Comparison of ENCODE assay signal across 16 cellular contexts in the genomic region with DNA sequence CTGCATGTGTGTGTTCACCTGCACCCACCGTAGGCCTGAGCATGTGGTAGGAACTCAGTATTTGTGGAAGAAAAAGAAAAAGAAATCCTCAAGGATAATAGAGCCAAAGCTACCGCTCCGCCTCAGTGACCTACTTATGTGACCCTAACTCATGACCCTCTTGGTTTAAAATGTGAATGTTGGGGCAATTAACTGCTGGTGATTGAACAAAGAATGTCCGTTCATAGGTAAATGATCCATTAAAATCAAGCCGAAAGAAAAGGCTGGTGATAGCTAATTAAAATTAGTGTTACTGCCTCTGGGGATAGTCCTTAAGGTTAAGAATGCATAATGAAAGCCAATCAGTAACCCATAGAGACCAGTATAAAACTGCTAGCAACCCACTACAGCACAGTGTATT.
"Had no signal": no experiment of that assay in that cellular context is flagged by ENCODE, and none has a peak within 500 bp of the region (broad histone marks: within the 10 kb centered on the region; RNA-seq: fewer than 3 reads in every experiment).

No MANE protein-coding gene starts in this region.

- H3K27me3 ChIP-seq: colonic mucosa, esophagus muscularis mucosa, neural progenitor cell, ovary, tibial artery had no signal

- H3K4me1 ChIP-seq: colonic mucosa had no signal

- H2AFZ ChIP-seq: neural progenitor cell had no signal

- H3K9me3 ChIP-seq: colonic mucosa, esophagus muscularis mucosa, lower lobe of right lung, ovary, tibial artery had no signal

- H3K27ac Mint-ChIP-seq: activated CD4-positive, alpha-beta memory T cell treated with anti-CD3 and anti-CD28 coated beads for 36 hours; activated T-helper 1 cell treated with anti-CD3 and anti-CD28 coated beads, Interleukin-12 subunit alpha, Interleukin-12 subunit beta, Interleukin-2, Interleukin-4 antibody, amounts not matched to agents 30 ng/mL and 10 ng/mL and 1 ng/mL, durations not matched to agents 14 hours and 24 hours and 36 hours; neural progenitor cell; stimulated activated memory B cell treated with anti-CD40 and anti-IgM and Interleukin-4, amounts not matched to agents 10 μg/mL and 1 μg/mL and 100 μg/mL, for 72 hours; T-helper 1 cell treated with Interleukin-12 subunit alpha and Interleukin-12 subunit beta and Interleukin-4 antibody, amounts not matched to agents 30 μg/mL and 1 μg/mL, for 36 hours had no signal

- H3K4me2 ChIP-seq: neural progenitor cell had no signal

- H3K4me3 ChIP-seq: colonic mucosa, esophagus muscularis mucosa, lower lobe of right lung, neural progenitor cell, ovary, tibial artery had no signal

- ATAC-seq: activated CD4-positive, alpha-beta T cell treated with anti-CD3 and anti-CD28 coated beads for 36 hours; left cardiac atrium; stimulated activated memory B cell treated with anti-CD40 and anti-IgM and Interleukin-4, amounts not matched to agents 10 μg/mL and 1 μg/mL and 100 μg/mL, for 72 hours had no signal

- H3K27me3 Mint-ChIP-seq: activated CD4-positive, alpha-beta memory T cell treated with anti-CD3 and anti-CD28 coated beads for 36 hours; activated CD4-positive, alpha-beta T cell treated with anti-CD3 and anti-CD28 coated beads for 36 hours; stimulated activated memory B cell treated with anti-CD40 and anti-IgM and Interleukin-4, amounts not matched to agents 10 μg/mL and 1 μg/mL and 100 μg/mL, for 72 hours had no signal

- H3K9me3 Mint-ChIP-seq: activated CD4-positive, alpha-beta memory T cell treated with anti-CD3 and anti-CD28 coated beads for 36 hours; activated T-helper 1 cell treated with anti-CD3 and anti-CD28 coated beads, Interleukin-12 subunit alpha, Interleukin-12 subunit beta, Interleukin-2, Interleukin-4 antibody, amounts not matched to agents 30 ng/mL and 10 ng/mL and 1 ng/mL, durations not matched to agents 14 hours and 24 hours and 36 hours; neural progenitor cell; stimulated activated memory B cell treated with anti-CD40 and anti-IgM and Interleukin-4, amounts not matched to agents 10 μg/mL and 1 μg/mL and 100 μg/mL, for 72 hours; T-helper 1 cell treated with Interleukin-12 subunit alpha and Interleukin-12 subunit beta and Interleukin-4 antibody, amounts not matched to agents 30 μg/mL and 1 μg/mL, for 36 hours had no signal

- DNase-seq: activated CD4-positive, alpha-beta memory T cell treated with anti-CD3 and anti-CD28 coated beads for 36 hours; activated CD4-positive, alpha-beta T cell treated with anti-CD3 and anti-CD28 coated beads for 36 hours; activated naive CD4-positive, alpha-beta T cell treated with Interleukin-2 at 50 U/mL for 16 hours; caudate nucleus; colonic mucosa; left cardiac atrium; lower lobe of right lung; ovary; retina; tibial artery; WERI-Rb-1 had no signal

- H3K27ac ChIP-seq: colonic mucosa, esophagus muscularis mucosa, lower lobe of right lung, neural progenitor cell, ovary, tibial artery, WERI-Rb-1 had no signal

- H3K36me3 ChIP-seq: colonic mucosa, neural progenitor cell, ovary had no signal

- H3K4me3 Mint-ChIP-seq: activated CD4-positive, alpha-beta memory T cell treated with anti-CD3 and anti-CD28 coated beads for 36 hours; activated CD4-positive, alpha-beta T cell treated with anti-CD3 and anti-CD28 coated beads for 36 hours; activated T-helper 1 cell treated with anti-CD3 and anti-CD28 coated beads, Interleukin-12 subunit alpha, Interleukin-12 subunit beta, Interleukin-2, Interleukin-4 antibody, amounts not matched to agents 30 ng/mL and 10 ng/mL and 1 ng/mL, durations not matched to agents 14 hours and 24 hours and 36 hours; neural progenitor cell; stimulated activated memory B cell treated with anti-CD40 and anti-IgM and Interleukin-4, amounts not matched to agents 10 μg/mL and 1 μg/mL and 100 μg/mL, for 72 hours; T-helper 1 cell treated with Interleukin-12 subunit alpha and Interleukin-12 subunit beta and Interleukin-4 antibody, amounts not matched to agents 30 μg/mL and 1 μg/mL, for 36 hours had no signal
